Comparison of ENCODE assay signal across 29 cellular contexts in the genomic region with DNA sequence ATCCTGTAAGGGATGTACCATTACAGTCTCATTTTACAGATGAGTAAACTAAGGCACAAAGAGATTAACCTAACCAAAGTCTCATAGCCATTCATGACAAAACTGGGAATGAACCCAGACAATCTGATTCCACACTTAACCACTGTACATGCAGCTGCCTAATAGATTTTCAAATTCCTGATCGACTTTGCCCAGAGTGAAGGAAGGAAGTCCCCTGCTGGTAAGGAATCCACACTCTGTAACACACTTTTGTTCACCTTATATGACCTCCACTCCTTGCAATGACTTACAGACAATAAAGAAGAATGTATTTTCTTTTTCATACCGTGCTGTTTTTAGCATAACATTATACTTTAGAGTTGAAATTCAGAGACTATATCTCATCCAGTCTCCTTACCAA. TPM values are rescaled to one million over a fixed set of nuclear protein-coding genes. Genes with fewer than 3 reads are reported as not detected.
DNase-seq lines count a peak whose midpoint lies in the region; ATAC-seq and TF ChIP-seq lines count a peak whose summit lies in the region.
"Had no signal": no experiment of that assay in that cellular context is flagged by ENCODE, and none has a peak within 500 bp of the region (broad histone marks: within the 10 kb centered on the region; RNA-seq: fewer than 3 reads in every experiment).

No MANE protein-coding gene starts in this region.

- H3K9me3 Mint-ChIP-seq in GM23338 (no peaks in the 10 kb centered on the region), osteocyte (ENCODE audit: unreplicated experiment) (no peaks in the 10 kb centered on the region)
- no peaks in the 10 kb centered on the region for H3K9me3 Mint-ChIP-seq in activated naive CD4-positive, alpha-beta T cell treated with anti-CD3 and anti-CD28 coated beads for 36 hours
- H3K9me3 Mint-ChIP-seq: activated naive CD8-positive, alpha-beta T cell treated with anti-CD3 and anti-CD28 coated beads, Interleukin-2, amount 10 ng/mL, durations not matched to agents 7 days and 5 days; CD14-positive monocyte; IgD-negative memory B cell; stimulated activated effector memory CD8-positive, alpha-beta T cell treated with anti-CD3 and anti-CD28 coated beads, Interleukin-12 subunit alpha, Interleukin-12 subunit beta, amount 100 ng/mL, for 72 hours; T-helper 1 cell treated with Interleukin-12 subunit alpha and Interleukin-12 subunit beta and Interleukin-4 antibody, amounts not matched to agents 30 μg/mL and 1 μg/mL, for 36 hours had no signal

- intact Hi-C loops in activated naive CD4-positive, alpha-beta T cell treated with anti-CD3 and anti-CD28 coated beads for 36 hours (cut with micrococcal nuclease): no loop called here

- no peaks in the 10 kb centered on the region for H4K20me1 ChIP-seq in GM23338 (replicated peaks; ENCODE audit: insufficient read depth)

- H3K4me1 ChIP-seq in GM23338 (ENCODE audit: insufficient read depth): peaks cover 22% of the 10 kb centered on the region; the same call in 1 of the 2 replicates
- no peaks in the 10 kb centered on the region for H3K4me1 ChIP-seq in RWPE2 (ENCODE audit: insufficient read depth, poor library complexity, severe bottlenecking)
- H3K4me1 ChIP-seq: foreskin keratinocyte, heart right ventricle, right lobe of liver, upper lobe of left lung had no signal

- no peak overlapping the region for H3K27ac ChIP-seq in GM23338 (ENCODE audit: low read depth)
- no peak overlapping the region for H3K27ac ChIP-seq in RWPE2 (ENCODE audit: poor library complexity, severe bottlenecking)
- H3K27ac ChIP-seq: foreskin keratinocyte, heart right ventricle, right lobe of liver, upper lobe of left lung had no signal

- DNase-seq in GM23338 (ENCODE audit: low spot score) (peak; percentile 62), RWPE2 (ENCODE audit: low spot score) (no peak), choroid plexus epithelial cell (ENCODE audit: low read depth) (peak; percentile 81), osteocyte (ENCODE audit: extremely low spot score, unreplicated experiment) (no peak)
- DNase-seq in activated naive CD4-positive, alpha-beta T cell treated with anti-CD3 and anti-CD28 coated beads for 36 hours: no peak
- DNase-seq: activated CD4-positive, alpha-beta T cell treated with anti-CD3 and anti-CD28 coated beads for 1 hour; activated CD8-positive, alpha-beta T cell treated with anti-CD3 and anti-CD28 coated beads, Interleukin-2, amount 10 ng/mL, durations not matched to agents 7 days and 5 days; activated naive CD8-positive, alpha-beta T cell treated with anti-CD3 and anti-CD28 coated beads, Interleukin-2, amount 10 ng/mL, durations not matched to agents 7 days and 5 days; Calu3; effector CD4-positive, alpha-beta T cell; erythroblast; foreskin keratinocyte; H7; heart right ventricle; left cardiac atrium; NCI-H2029 treated with DMSO at 0.1 percent for 48 hours; NCI-H2227 treated with DMSO at 0.1 percent for 48 hours; NCI-H526 treated with DMSO at 0.1 percent for 48 hours; posterior cingulate gyrus; right lobe of liver; RPMI8226; stimulated activated CD4-positive, alpha-beta T cell treated with anti-CD3 and anti-CD28 coated beads, Interleukin-4, amount 100 ng/mL, for 24 hours; upper lobe of left lung had no signal

- H3K36me3 Mint-ChIP-seq in GM23338 (ENCODE audit: low read depth) (no peaks in the 10 kb centered on the region; the same call in 2 of the 3 replicates), osteocyte (ENCODE audit: unreplicated experiment) (no peaks in the 10 kb centered on the region)
- H3K36me3 Mint-ChIP-seq in activated naive CD4-positive, alpha-beta T cell treated with anti-CD3 and anti-CD28 coated beads for 36 hours (ENCODE audit: low read depth): no peaks in the 10 kb centered on the region
- H3K36me3 Mint-ChIP-seq: activated naive CD8-positive, alpha-beta T cell treated with anti-CD3 and anti-CD28 coated beads, Interleukin-2, amount 10 ng/mL, durations not matched to agents 7 days and 5 days; CD14-positive monocyte; IgD-negative memory B cell; stimulated activated effector memory CD8-positive, alpha-beta T cell treated with anti-CD3 and anti-CD28 coated beads, Interleukin-12 subunit alpha, Interleukin-12 subunit beta, amount 100 ng/mL, for 72 hours had no signal

- H3K9me3 ChIP-seq in RWPE2 (ENCODE audit: severe bottlenecking): no peaks in the 10 kb centered on the region
- H3K9me3 ChIP-seq: heart right ventricle, right lobe of liver, upper lobe of left lung had no signal

- H3K27me3 ChIP-seq in GM23338 (ENCODE audit: insufficient read depth) (no peaks in the 10 kb centered on the region), RWPE2 (ENCODE audit: insufficient read depth, poor library complexity, severe bottlenecking) (no peaks in the 10 kb centered on the region)
- H3K27me3 ChIP-seq: foreskin keratinocyte, heart right ventricle, right lobe of liver, upper lobe of left lung had no signal

- H3K79me2 ChIP-seq in GM23338 (replicated peaks; ENCODE audit: insufficient read depth): no peaks in the 10 kb centered on the region

- peak; percentile 84 for ATAC-seq in GM23338
- no peak; the same call in 2 of the 3 replicates for ATAC-seq in RWPE2 (ENCODE audit: low read depth)
- ATAC-seq in GM21825 (IDR thresholded peaks at IDR 0.05; ENCODE audit: unreplicated experiment): no peak
- no peak for ATAC-seq in GM18870 (IDR thresholded peaks at IDR 0.05; ENCODE audit: unreplicated experiment)
- ATAC-seq: activated CD8-positive, alpha-beta T cell treated with anti-CD3 and anti-CD28 coated beads, Interleukin-2, amount 10 ng/mL, durations not matched to agents 7 days and 5 days; foreskin keratinocyte; heart right ventricle; left cardiac atrium; right lobe of liver; stimulated activated effector memory CD8-positive, alpha-beta T cell treated with anti-CD3 and anti-CD28 coated beads, Interleukin-12 subunit alpha, Interleukin-12 subunit beta, amount 100 ng/mL, for 72 hours had no signal

- no peak overlapping the region for H3K4me3 Mint-ChIP-seq in GM23338
- H3K4me3 Mint-ChIP-seq in osteocyte (ENCODE audit: unreplicated experiment): peak overlapping the region; percentile 33
- H3K4me3 Mint-ChIP-seq in activated naive CD4-positive, alpha-beta T cell treated with anti-CD3 and anti-CD28 coated beads for 36 hours: no peak overlapping the region
- H3K4me3 Mint-ChIP-seq: activated CD8-positive, alpha-beta T cell treated with anti-CD3 and anti-CD28 coated beads, Interleukin-2, amount 10 ng/mL, durations not matched to agents 7 days and 5 days; activated naive CD8-positive, alpha-beta T cell treated with anti-CD3 and anti-CD28 coated beads, Interleukin-2, amount 10 ng/mL, durations not matched to agents 7 days and 5 days; CD14-positive monocyte; IgD-negative memory B cell; stimulated activated effector memory CD8-positive, alpha-beta T cell treated with anti-CD3 and anti-CD28 coated beads, Interleukin-12 subunit alpha, Interleukin-12 subunit beta, amount 100 ng/mL, for 72 hours; T-helper 1 cell treated with Interleukin-12 subunit alpha and Interleukin-12 subunit beta and Interleukin-4 antibody, amounts not matched to agents 30 μg/mL and 1 μg/mL, for 36 hours had no signal

- peaks cover 2% of the 10 kb centered on the region for H3K27me3 Mint-ChIP-seq in GM23338 (ENCODE audit: insufficient read depth, low read depth, poor library complexity)
- no peaks in the 10 kb centered on the region for H3K27me3 Mint-ChIP-seq in osteocyte (ENCODE audit: unreplicated experiment)
- H3K27me3 Mint-ChIP-seq in activated naive CD4-positive, alpha-beta T cell treated with anti-CD3 and anti-CD28 coated beads for 36 hours (ENCODE audit: low read depth): no peaks in the 10 kb centered on the region
- H3K27me3 Mint-ChIP-seq: IgD-negative memory B cell had no signal

- CTCF ChIA-PET in activated naive CD4-positive, alpha-beta T cell treated with anti-CD3 and anti-CD28 coated beads for 36 hours (lab: Charles Lee): interaction anchor here (1.1 kb wide), 1 partner anchor 26 kb away, joined by 3 read pairs; no protein-coding TSS in a partner anchor

- H3K4me3 ChIP-seq in GM23338 (no peak overlapping the region), RWPE2 (ENCODE audit: severe bottlenecking) (no peak overlapping the region), choroid plexus epithelial cell (ENCODE audit: low read depth, low read length) (no peak overlapping the region)
- H3K4me3 ChIP-seq: heart right ventricle, right lobe of liver, upper lobe of left lung had no signal

- no peaks in the 10 kb centered on the region for H3K36me3 ChIP-seq in GM23338 (ENCODE audit: insufficient read depth)
- no peaks in the 10 kb centered on the region for H3K36me3 ChIP-seq in RWPE2 (ENCODE audit: low read depth)
- H3K36me3 ChIP-seq: right lobe of liver had no signal

- H3K4me1 Mint-ChIP-seq in GM23338 (peaks cover 28% of the 10 kb centered on the region), osteocyte (ENCODE audit: unreplicated experiment) (peaks cover 15% of the 10 kb centered on the region)
- no peaks in the 10 kb centered on the region for H3K4me1 Mint-ChIP-seq in activated naive CD4-positive, alpha-beta T cell treated with anti-CD3 and anti-CD28 coated beads for 36 hours (ENCODE audit: low read depth)
- H3K4me1 Mint-ChIP-seq: activated naive CD8-positive, alpha-beta T cell treated with anti-CD3 and anti-CD28 coated beads, Interleukin-2, amount 10 ng/mL, durations not matched to agents 7 days and 5 days; IgD-negative memory B cell; stimulated activated effector memory CD8-positive, alpha-beta T cell treated with anti-CD3 and anti-CD28 coated beads, Interleukin-12 subunit alpha, Interleukin-12 subunit beta, amount 100 ng/mL, for 72 hours had no signal

- H3F3A ChIP-seq in GM23338 (replicated peaks; ENCODE audit: low read depth): no peaks in the 10 kb centered on the region

- TF ChIP-seq CTCF in GM23338 (conservative IDR thresholded peaks at IDR 0.05; ENCODE audit: low read depth in 2 of 2): 0 out of 4 replicates have a peak, but pooled peaks of 1 of the 2 experiments have one; percentile 6
- peak; percentile 5 for TF ChIP-seq CTCF in RWPE2 (IDR thresholded peaks at IDR 0.05; ENCODE audit: poor library complexity, severe bottlenecking)
- peak; percentile 44 for TF ChIP-seq CTCF in choroid plexus epithelial cell (conservative IDR thresholded peaks at IDR 0.05; ENCODE audit: low read depth, low read length)
- peak; percentile 26 for TF ChIP-seq CTCF in osteocyte (IDR thresholded peaks at IDR 0.05)

- H3K27ac Mint-ChIP-seq in GM23338 (no peak overlapping the region), osteocyte (ENCODE audit: unreplicated experiment) (no peak overlapping the region)
- H3K27ac Mint-ChIP-seq in activated naive CD4-positive, alpha-beta T cell treated with anti-CD3 and anti-CD28 coated beads for 36 hours: no peak overlapping the region
- H3K27ac Mint-ChIP-seq: activated CD8-positive, alpha-beta T cell treated with anti-CD3 and anti-CD28 coated beads, Interleukin-2, amount 10 ng/mL, durations not matched to agents 7 days and 5 days; activated naive CD8-positive, alpha-beta T cell treated with anti-CD3 and anti-CD28 coated beads, Interleukin-2, amount 10 ng/mL, durations not matched to agents 7 days and 5 days; CD14-positive monocyte; IgD-negative memory B cell; stimulated activated effector memory CD8-positive, alpha-beta T cell treated with anti-CD3 and anti-CD28 coated beads, Interleukin-12 subunit alpha, Interleukin-12 subunit beta, amount 100 ng/mL, for 72 hours; T-helper 1 cell treated with Interleukin-12 subunit alpha and Interleukin-12 subunit beta and Interleukin-4 antibody, amounts not matched to agents 30 μg/mL and 1 μg/mL, for 36 hours had no signal

- peak overlapping the region; percentile 28; the same call in 1 of the 2 replicates for H3K4me2 ChIP-seq in GM23338

- H2AFZ ChIP-seq in GM23338: no peak overlapping the region

- H3K9me2 ChIP-seq in GM23338 (ENCODE audit: insufficient read depth): no peaks in the 10 kb centered on the region

RNA-seq across cellular contexts. Expression of a gene that starts 31.3 kb away (rescaled TPM):
- 13.2 and 15.2 TPM in 2 replicates for total RNA-seq in GM23338 (2014; rRNA removed; shearing (Covaris generic))
- polyA plus RNA-seq in GM23338 (2016; fragmentation: Nextera tagmentation; extraction: Ambion mirVana): 5.8 and 6.3 TPM in 2 replicates
- 8.1 and 9.0 TPM in 2 replicates for total RNA-seq in osteocyte
- 1 to 10 TPM; 4.6 to 5.3 TPM for total RNA-seq in activated naive CD4-positive, alpha-beta T cell treated with anti-CD3 and anti-CD28 coated beads for 36 hours

RNA-seq across cellular contexts. Expression of a gene that starts 35.4 kb away (rescaled TPM):
- 0.39 and 1.7 TPM in 2 replicates for total RNA-seq in GM23338 (2014; rRNA removed; shearing (Covaris generic))
- 1.9 and 2.2 TPM in 2 replicates for polyA plus RNA-seq in GM23338 (2016; fragmentation: Nextera tagmentation; extraction: Ambion mirVana)
- total RNA-seq in osteocyte: 1.2 and 1.9 TPM in 2 replicates
- total RNA-seq in activated naive CD4-positive, alpha-beta T cell treated with anti-CD3 and anti-CD28 coated beads for 36 hours: 1 to 10 TPM in 1 of 2 experiments, under 1 TPM in 1; 0.91 to 1.4 TPM
- polyA plus RNA-seq: CD14-positive monocyte, IgD-negative memory B cell had no signal

RNA-seq across cellular contexts. Expression of a gene that starts 48.5 kb away (rescaled TPM):
- total RNA-seq in GM23338 (2014; rRNA removed; shearing (Covaris generic)): 26.9 and 28.9 TPM in 2 replicates
- 24.0 and 29.6 TPM in 2 replicates for polyA plus RNA-seq in GM23338 (2016; fragmentation: Nextera tagmentation; extraction: Ambion mirVana)
- 14.9 and 19.9 TPM in 2 replicates for total RNA-seq in osteocyte
- 10 to 100 TPM; 13.7 to 14.5 TPM for total RNA-seq in activated naive CD4-positive, alpha-beta T cell treated with anti-CD3 and anti-CD28 coated beads for 36 hours

Comparison
In these comparisons a context has a peak if more than half of its experiments do, and no peak if none do; other contexts are left out.
1. DNase-seq: peak in GM23338 (single experiment) and choroid plexus epithelial cell (single experiment); none in RWPE2 (single experiment), osteocyte (single experiment) and activated naive CD4-positive, alpha-beta T cell treated with anti-CD3 and anti-CD28 coated beads for 36 hours (single experiment).